Comparison of ENCODE assay signal across 27 cellular contexts in the genomic region with DNA sequence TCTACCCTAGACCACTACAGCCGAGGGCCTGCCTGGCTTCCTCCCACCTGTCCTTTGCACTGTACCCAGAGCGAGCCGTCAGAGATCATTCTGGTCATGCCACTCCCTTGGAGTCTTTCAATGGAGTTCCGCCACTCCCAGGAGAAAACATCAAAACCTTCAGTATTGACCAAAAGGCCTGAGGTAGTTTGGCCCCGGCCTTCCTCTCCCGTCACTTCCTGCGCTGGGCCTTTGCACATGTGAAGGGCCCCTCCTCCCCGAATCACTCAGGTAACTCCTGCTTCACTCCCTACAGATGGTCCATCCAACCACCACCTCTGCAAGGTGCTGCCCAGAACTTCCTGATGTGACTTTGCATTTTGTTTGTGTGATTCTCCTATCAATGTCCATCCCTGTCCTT. TPM values are rescaled to one million over a fixed set of nuclear protein-coding genes. Genes with fewer than 3 reads are reported as not detected.
A peak's percentile ranks its signal among the peaks of the same experiment; 100 is the strongest.
DNase-seq lines count a peak whose midpoint lies in the region; ATAC-seq, FAIRE-seq and TF ChIP-seq lines count a peak whose summit lies in the region.
"Had no signal": no experiment of that assay in that cellular context is flagged by ENCODE, and none has a peak within 500 bp of the region (broad histone marks: within the 10 kb centered on the region; RNA-seq: fewer than 3 reads in every experiment).

No MANE protein-coding gene starts in this region.

- H3K27ac ChIP-seq in HepG2 (ENCODE audit: extremely low read length, insufficient read depth, low read length) = no peak overlapping the region
- no peak overlapping the region for H3K27ac ChIP-seq in right lobe of liver
- H3K27ac ChIP-seq: 22Rv1 had no signal

- no peaks in the 10 kb centered on the region for H3K9me3 Mint-ChIP-seq in central memory CD8-positive, alpha-beta T cell
- H3K9me3 Mint-ChIP-seq in nephron = no peaks in the 10 kb centered on the region
- no peaks in the 10 kb centered on the region for H3K9me3 Mint-ChIP-seq in activated CD4-positive, alpha-beta memory T cell treated with anti-CD3 and anti-CD28 coated beads for 36 hours
- H3K9me3 Mint-ChIP-seq: CD14-positive monocyte, HFFc6 had no signal

- no peak for ATAC-seq in HepG2
- ATAC-seq in right lobe of liver = no peak
- no peak for ATAC-seq in central memory CD8-positive, alpha-beta T cell (replicated peaks; ENCODE audit: extremely low read depth, poor library complexity, severe bottlenecking)
- ATAC-seq in HG02981 (IDR thresholded peaks at IDR 0.05; ENCODE audit: unreplicated experiment) = no peak
- ATAC-seq: SK-N-SH treated with all-trans-retinoic acid at 6 μM for 48 hours had no signal

- H3K36me3 Mint-ChIP-seq in central memory CD8-positive, alpha-beta T cell (ENCODE audit: insufficient read depth) = peaks cover 34% of the 10 kb centered on the region
- peaks cover 56% of the 10 kb centered on the region for H3K36me3 Mint-ChIP-seq in nephron (ENCODE audit: low read depth)
- H3K36me3 Mint-ChIP-seq in activated CD4-positive, alpha-beta memory T cell treated with anti-CD3 and anti-CD28 coated beads for 36 hours = peaks cover 39% of the 10 kb centered on the region

- no peak overlapping the region for H3K9ac ChIP-seq in HepG2 (ENCODE audit: insufficient read depth, low read depth, low read length)

- TF ChIP-seq RAD21 in HepG2 (CRISPR knock-in tag; IDR thresholded peaks at IDR 0.05) = no peak

- POLR2A ChIA-PET in HepG2 (lab: Yijun Ruan, JAX) = no interaction called here
- POLR2A ChIA-PET in activated CD4-positive, alpha-beta memory T cell treated with anti-CD3 and anti-CD28 coated beads for 36 hours (lab: Charles Lee) = no interaction called here

- H3K79me2 ChIP-seq in HepG2 (ENCODE audit: insufficient read depth, low read length) = peaks cover 9% of the 10 kb centered on the region

- TSS peak; percentile 18 for BruUV-seq in HepG2 (replicated peaks; lab: Mats Ljungman, UMichigan)

- TF ChIP-seq CTCF in HepG2 (CRISPR knock-in tag; IDR thresholded peaks at IDR 0.05) = no peak
- no peak for TF ChIP-seq CTCF in right lobe of liver (IDR thresholded peaks at IDR 0.05)
- no peak for TF ChIP-seq CTCF in nephron (IDR thresholded peaks at IDR 0.05; ENCODE audit: unreplicated experiment in 3 of 3)

- H4K20me1 ChIP-seq in HepG2 (ENCODE audit: insufficient read depth, low read length) = no peaks in the 10 kb centered on the region; the same call in 1 of the 2 replicates

- CTCF ChIA-PET in HepG2 (lab: Yijun Ruan, JAX; ENCODE audit: low intra/inter-chr PET ratio, low total read pairs) = no interaction called here
- CTCF ChIA-PET in activated CD4-positive, alpha-beta memory T cell treated with anti-CD3 and anti-CD28 coated beads for 36 hours (lab: Charles Lee) = interaction anchor here (1.4 kb wide), 1 partner anchor 264 kb away, joined by 4 read pairs; no protein-coding TSS in a partner anchor

- FAIRE-seq in HepG2 (lab: Jason Lieb, UNC) = no peak
- FAIRE-seq in frontal cortex (lab: Jason Lieb, UNC) = no peak
- FAIRE-seq: GM12891, H54 had no signal

- no peaks in the 10 kb centered on the region for H3K4me1 Mint-ChIP-seq in central memory CD8-positive, alpha-beta T cell
- H3K4me1 Mint-ChIP-seq in nephron = peaks cover 51% of the 10 kb centered on the region
- H3K4me1 Mint-ChIP-seq in activated CD4-positive, alpha-beta memory T cell treated with anti-CD3 and anti-CD28 coated beads for 36 hours (ENCODE audit: low read depth) = peaks cover 5% of the 10 kb centered on the region
- H3K4me1 Mint-ChIP-seq: CD14-positive monocyte had no signal

- H3K27ac Mint-ChIP-seq in central memory CD8-positive, alpha-beta T cell (ENCODE audit: low read depth) = peak overlapping the region; percentile 36
- peak overlapping the region; percentile 51 to 93 (median 75) for H3K27ac Mint-ChIP-seq in nephron
- no peak overlapping the region for H3K27ac Mint-ChIP-seq in activated CD4-positive, alpha-beta memory T cell treated with anti-CD3 and anti-CD28 coated beads for 36 hours
- H3K27ac Mint-ChIP-seq: HFFc6 had no signal

- H3K27me3 ChIP-seq in HepG2 (ENCODE audit: control insufficient read depth in 1 of 2, insufficient read depth in 2 of 2, low read length in 2 of 2) (no peaks in the 10 kb centered on the region), right lobe of liver (no peaks in the 10 kb centered on the region)

- WGBS in HepG2 (ENCODE audit: low lambda C conversion rate) = 92% methylated on average over 8 of the region's 8 CpGs
- 96% methylated on average over 4 of the region's 8 CpGs for WGBS in right lobe of liver (ENCODE audit: insufficient coverage, low coverage, low lambda C conversion rate, missing lambda C conversion rate)

- no peak for TF ChIP-seq POLR2A in HepG2 (IDR thresholded peaks at IDR 0.05; ENCODE audit: insufficient read depth in 1 of 2, low read depth in 2 of 2, low read length in 2 of 2)
- TF ChIP-seq POLR2A in right lobe of liver (IDR thresholded peaks at IDR 0.05) = no peak

- H3K4me2 ChIP-seq in HepG2 (ENCODE audit: low read depth, low read length) = no peak overlapping the region

- H3K9me3 ChIP-seq in HepG2 (ENCODE audit: low read length) (no peaks in the 10 kb centered on the region), right lobe of liver (no peaks in the 10 kb centered on the region)
- H3K9me3 ChIP-seq: Caco-2 had no signal

- H3K4me3 Mint-ChIP-seq in central memory CD8-positive, alpha-beta T cell = no peak overlapping the region
- no peak overlapping the region for H3K4me3 Mint-ChIP-seq in nephron
- H3K4me3 Mint-ChIP-seq in activated CD4-positive, alpha-beta memory T cell treated with anti-CD3 and anti-CD28 coated beads for 36 hours = no peak overlapping the region
- H3K4me3 Mint-ChIP-seq: CD14-positive monocyte, HFFc6 had no signal

- intact Hi-C loops in HepG2 (cut with micrococcal nuclease; ENCODE audit: unreplicated experiment) (no loop called here), right lobe of liver (cut with DNase I) (no loop called here)
- intact Hi-C loops in activated CD4-positive, alpha-beta memory T cell treated with anti-CD3 and anti-CD28 coated beads for 36 hours (cut with micrococcal nuclease) = no loop called here

- TF ChIP-seq EP300 in HepG2 (IDR thresholded peaks at IDR 0.05; ENCODE audit: low read depth in 2 of 2, low read length in 2 of 2) (no peak), HepG2 (CRISPR knock-in tag; IDR thresholded peaks at IDR 0.05; ENCODE audit: borderline replicate concordance) (no peak)

- H3K27me3 Mint-ChIP-seq in central memory CD8-positive, alpha-beta T cell = no peaks in the 10 kb centered on the region
- H3K27me3 Mint-ChIP-seq in nephron (ENCODE audit: low read depth) = no peaks in the 10 kb centered on the region
- H3K27me3 Mint-ChIP-seq in activated CD4-positive, alpha-beta memory T cell treated with anti-CD3 and anti-CD28 coated beads for 36 hours = no peaks in the 10 kb centered on the region

- DNase-seq in HepG2 (ENCODE audit: low spot score) = no peak
- DNase-seq in right lobe of liver = no peak
- DNase-seq in central memory CD8-positive, alpha-beta T cell (ENCODE audit: low spot score in 2 of 2) = no peak
- DNase-seq in GM03348 (ENCODE audit: low spot score) = no peak
- DNase-seq in frontal cortex (ENCODE audit: low spot score in 2 of 2) = no peak
- DNase-seq in activated CD4-positive, alpha-beta memory T cell treated with anti-CD3 and anti-CD28 coated beads for 36 hours = no peak
- DNase-seq: AML-193; Caco-2; DMS 273 treated with DMSO at 0.1 percent for 48 hours; DMS79 treated with DMSO at 0.1 percent for 48 hours; HFFc6; IMR-90; NCI-H1105; NCI-H146; NCI-H2029 treated with DMSO at 0.1 percent for 48 hours; NCI-H345; NCI-H524; NCI-H774; NK-92 treated with Interleukin-12 subunit alpha and Interleukin-12 subunit beta, amount 100 ng/mL, for 24 hours; SIG-M5 had no signal

- no peak overlapping the region for H2AFZ ChIP-seq in HepG2 (ENCODE audit: low read length)

- H3K36me3 ChIP-seq in HepG2 (replicated peaks in 1 of 2; ENCODE audit: control insufficient read depth in 1 of 2, insufficient read depth in 2 of 2, low read length in 2 of 2) (peaks cover 23 to 72% of the 10 kb centered on the region in 2 experiments), right lobe of liver (peaks cover 0 to 59% (median 16%) of the 10 kb centered on the region in 4 donors)

- H3K4me3 ChIP-seq in HepG2 (replicated peaks in 1 of 3; ENCODE audit: insufficient read depth in 1 of 3, low read depth in 2 of 3, low read length in 3 of 3) = no peak overlapping the region
- no peak overlapping the region for H3K4me3 ChIP-seq in right lobe of liver

- in situ Hi-C loops in HepG2 (cut with HindIII; ENCODE audit: extremely low pct_ligation_motif_present, low pct_unique_long_range_greater_than_20kb) = no loop called here

- H3K4me1 ChIP-seq in HepG2 (ENCODE audit: insufficient read depth, low read length) = peaks cover 20% of the 10 kb centered on the region
- peaks cover 0 to 9% (median 4%) of the 10 kb centered on the region in 4 donors for H3K4me1 ChIP-seq in right lobe of liver

RNA-seq across cellular contexts. Expression of gene UBE2G2, which starts 26.6 kb away (rescaled TPM):
- 55.4 and 62.0 TPM in 2 replicates for total RNA-seq in HepG2 (2016; rRNA removed; fragmentation: Illumina TruSeq; extraction: Trizol)
- 6.2 and 7.8 TPM in 2 replicates for total RNA-seq in HepG2 (2016; cell fraction: cytosol; rRNA removed; fragmentation: Illumina TruSeq; extraction: Trizol; ENCODE audit: low read depth)
- 55.6 and 59.2 TPM in 2 replicates for total RNA-seq in HepG2 (2016; cell fraction: insoluble cytoplasmic fraction; rRNA removed; fragmentation: Illumina TruSeq; extraction: Trizol)
- 24.1 and 25.4 TPM in 2 replicates for total RNA-seq in HepG2 (2016; cell fraction: membrane; rRNA removed; fragmentation: Illumina TruSeq; extraction: Trizol)
- total RNA-seq in HepG2 (2016; cell fraction: nucleus; rRNA removed; fragmentation: Illumina TruSeq; extraction: Trizol) = 58.4 and 64.5 TPM in 2 replicates
- 92.0 and 106 TPM in 2 replicates for polyA plus RNA-seq in HepG2 (2011; rRNA removed)
- polyA plus RNA-seq in HepG2 (2011; cell fraction: cytosol; rRNA removed) = 65.4 and 70.1 TPM in 2 replicates
- polyA plus RNA-seq in HepG2 (2011; cell fraction: nucleus; rRNA removed) = 159 and 211 TPM in 2 replicates
- polyA plus RNA-seq in HepG2 (2012) = 63.5 and 84.4 TPM in 2 replicates
- polyA plus RNA-seq in HepG2 (2016; cell fraction: cytosol; fragmentation: Illumina TruSeq; extraction: Trizol; ENCODE audit: low read depth) = 6.2 and 8.1 TPM in 2 replicates
- 70.2 and 76.6 TPM in 2 replicates for polyA plus RNA-seq in HepG2 (2016; cell fraction: insoluble cytoplasmic fraction; fragmentation: Illumina TruSeq; extraction: Trizol; ENCODE audit: low read depth)
- polyA plus RNA-seq in HepG2 (2016; cell fraction: membrane; fragmentation: Illumina TruSeq; extraction: Trizol; ENCODE audit: low read depth) = 18.6 and 20.2 TPM in 2 replicates
- 135 and 144 TPM in 2 replicates for polyA plus RNA-seq in HepG2 (2016; cell fraction: nucleus; fragmentation: Illumina TruSeq; extraction: Trizol; ENCODE audit: insufficient read depth, low read depth)
- 53.7 and 134 TPM in 2 replicates for polyA minus RNA-seq in HepG2 (2011; rRNA and poly(A)+ RNA removed; ENCODE audit: low replicate concordance)
- polyA minus RNA-seq in HepG2 (2011; cell fraction: cytosol; rRNA and poly(A)+ RNA removed) = 25.8 and 27.2 TPM in 2 replicates
- polyA minus RNA-seq in HepG2 (2011; cell fraction: nucleus; rRNA and poly(A)+ RNA removed) = 110 and 138 TPM in 2 replicates
- total RNA-seq in right lobe of liver = 10 to 100 TPM; 41.5 to 54.6 (median 49.9) TPM
- 39.9 TPM for total RNA-seq in frontal cortex
- 10 to 100 TPM; 87.6 to 96.0 TPM for total RNA-seq in activated CD4-positive, alpha-beta memory T cell treated with anti-CD3 and anti-CD28 coated beads for 36 hours

RNA-seq across cellular contexts. Expression of gene SUMO3, which starts 42.9 kb away (rescaled TPM):
- total RNA-seq in HepG2 (2016; rRNA removed; fragmentation: Illumina TruSeq; extraction: Trizol) (92.4 and 111 TPM in 2 replicates), right lobe of liver (10 to 100 TPM; 33.4 to 41.2 (median 36.6) TPM), frontal cortex (63.2 TPM)
- 75.4 and 89.7 TPM in 2 replicates for total RNA-seq in HepG2 (2016; cell fraction: cytosol; rRNA removed; fragmentation: Illumina TruSeq; extraction: Trizol; ENCODE audit: low read depth)
- total RNA-seq in HepG2 (2016; cell fraction: insoluble cytoplasmic fraction; rRNA removed; fragmentation: Illumina TruSeq; extraction: Trizol) = 95.7 and 103 TPM in 2 replicates
- total RNA-seq in HepG2 (2016; cell fraction: membrane; rRNA removed; fragmentation: Illumina TruSeq; extraction: Trizol) = 169 and 187 TPM in 2 replicates
- total RNA-seq in HepG2 (2016; cell fraction: nucleus; rRNA removed; fragmentation: Illumina TruSeq; extraction: Trizol) = 37.2 and 43.4 TPM in 2 replicates
- 46.6 and 51.4 TPM in 2 replicates for polyA plus RNA-seq in HepG2 (2011; rRNA removed)
- polyA plus RNA-seq in HepG2 (2011; cell fraction: cytosol; rRNA removed) = 69.8 and 78.7 TPM in 2 replicates
- polyA plus RNA-seq in HepG2 (2011; cell fraction: nucleus; rRNA removed) = 23.1 and 24.9 TPM in 2 replicates
- polyA plus RNA-seq in HepG2 (2012) = 80.3 and 83.9 TPM in 2 replicates
- 129 and 158 TPM in 2 replicates for polyA plus RNA-seq in HepG2 (2016; cell fraction: cytosol; fragmentation: Illumina TruSeq; extraction: Trizol; ENCODE audit: low read depth)
- 154 and 159 TPM in 2 replicates for polyA plus RNA-seq in HepG2 (2016; cell fraction: insoluble cytoplasmic fraction; fragmentation: Illumina TruSeq; extraction: Trizol; ENCODE audit: low read depth)
- 228 and 251 TPM in 2 replicates for polyA plus RNA-seq in HepG2 (2016; cell fraction: membrane; fragmentation: Illumina TruSeq; extraction: Trizol; ENCODE audit: low read depth)
- 69.6 and 74.5 TPM in 2 replicates for polyA plus RNA-seq in HepG2 (2016; cell fraction: nucleus; fragmentation: Illumina TruSeq; extraction: Trizol; ENCODE audit: insufficient read depth, low read depth)
- 52.3 and 76.3 TPM in 2 replicates for polyA minus RNA-seq in HepG2 (2011; rRNA and poly(A)+ RNA removed; ENCODE audit: low replicate concordance)
- 36.4 and 40.4 TPM in 2 replicates for polyA minus RNA-seq in HepG2 (2011; cell fraction: cytosol; rRNA and poly(A)+ RNA removed)
- 19.8 and 23.2 TPM in 2 replicates for polyA minus RNA-seq in HepG2 (2011; cell fraction: nucleus; rRNA and poly(A)+ RNA removed)
- total RNA-seq in activated CD4-positive, alpha-beta memory T cell treated with anti-CD3 and anti-CD28 coated beads for 36 hours = 10 to 100 TPM; 77.2 to 77.6 TPM
